Comparison of ENCODE assay signal across 8 cellular contexts in genomic region chr7:17299477-17299991, GRCh38. TPM values are rescaled to one million over a fixed set of nuclear protein-coding genes. Genes with fewer than 3 reads are reported as not detected.
A peak's percentile ranks its signal among the peaks of the same experiment; 100 is the strongest.
DNase-seq lines count a peak whose midpoint lies in the region; ATAC-seq, FAIRE-seq and TF ChIP-seq lines count a peak whose summit lies in the region.

No MANE protein-coding gene starts in this region.

- H3K4me3 ChIP-seq in OCI-LY1 (ENCODE audit: low read depth, low read length, poor library complexity, severe bottlenecking) (peak overlapping the region; percentile 67), keratinocyte (ENCODE audit: control insufficient read depth in 2 of 3, extremely low read depth in 1 of 3, insufficient read depth in 2 of 3, low read depth in 1 of 3, low read length in 3 of 3) (peak overlapping the region; percentile 68 to 73 (median 68))

- no peaks in the 10 kb centered on the region for H3K9me3 ChIP-seq in OCI-LY1 (ENCODE audit: low read length)
- H3K9me3 ChIP-seq in keratinocyte (ENCODE audit: control insufficient read depth, low read depth, low read length) = no peaks in the 10 kb centered on the region

- H3K9me1 ChIP-seq in keratinocyte (ENCODE audit: control insufficient read depth, extremely low read depth, insufficient read depth, low read length) = no peaks in the 10 kb centered on the region

- dilution Hi-C loops in keratinocyte (cut with MboI; ENCODE audit: extremely low pct_ligation_motif_present, low sequenced_read_pairs) = no loop called here

- peak overlapping the region; percentile 81 for H3K4me3 Mint-ChIP-seq in stimulated activated effector memory CD8-positive, alpha-beta T cell treated with anti-CD3 and anti-CD28 coated beads, Interleukin-12 subunit alpha, Interleukin-12 subunit beta, amount 100 ng/mL, for 72 hours

- CTCF ChIA-PET in HEK293T (lab: Yijun Ruan, JAX) = no interaction called here

- no peak overlapping the region for H3K27ac ChIP-seq in OCI-LY1 (ENCODE audit: low read depth, low read length, poor library complexity, severe bottlenecking)
- peak overlapping the region; percentile 87 for H3K27ac ChIP-seq in keratinocyte (ENCODE audit: control insufficient read depth, insufficient read depth, low read length)

- FAIRE-seq in keratinocyte (lab: Jason Lieb, UNC) = peak; percentile 52

- H3K27ac Mint-ChIP-seq in stimulated activated effector memory CD8-positive, alpha-beta T cell treated with anti-CD3 and anti-CD28 coated beads, Interleukin-12 subunit alpha, Interleukin-12 subunit beta, amount 100 ng/mL, for 72 hours = peak overlapping the region; percentile 88

- no peaks in the 10 kb centered on the region for H3F3A ChIP-seq in OCI-LY1 (ENCODE audit: insufficient read depth, low read length)

- no peaks in the 10 kb centered on the region for H3K27me3 ChIP-seq in OCI-LY1 (ENCODE audit: insufficient read depth, low read length)
- H3K27me3 ChIP-seq in keratinocyte (ENCODE audit: control insufficient read depth, extremely low read depth, insufficient read depth, low read length) = no peaks in the 10 kb centered on the region

- H3K36me3 ChIP-seq in OCI-LY1 (ENCODE audit: insufficient read depth, low read length) = peaks cover 7% of the 10 kb centered on the region; the same call in 1 of the 2 replicates
- H3K36me3 ChIP-seq in keratinocyte (ENCODE audit: control insufficient read depth in 2 of 2, extremely low read depth in 1 of 2, insufficient read depth in 2 of 2, low read length in 2 of 2) = no peaks in the 10 kb centered on the region

- peak; percentile 3 for ATAC-seq in HG02759 (IDR thresholded peaks at IDR 0.05; ENCODE audit: unreplicated experiment)
- peak; percentile 20 for ATAC-seq in stimulated activated effector memory CD8-positive, alpha-beta T cell treated with anti-CD3 and anti-CD28 coated beads, Interleukin-12 subunit alpha, Interleukin-12 subunit beta, amount 100 ng/mL, for 72 hours

- H3K4me2 ChIP-seq in OCI-LY1 (ENCODE audit: low read length) (peak overlapping the region; percentile 87), keratinocyte (ENCODE audit: control insufficient read depth, extremely low read depth, insufficient read depth, low read depth, low read length) (peak overlapping the region; percentile 46)

- H3K4me1 ChIP-seq in OCI-LY1 (ENCODE audit: insufficient read depth, low read length, severe bottlenecking) (peaks cover 21% of the 10 kb centered on the region), keratinocyte (ENCODE audit: control insufficient read depth, extremely low read depth, insufficient read depth, low read length) (peaks cover 15% of the 10 kb centered on the region)

- DNase-seq in DMS53 (lab: John Stamatoyannopoulos, UW) = peak; percentile 64
- no peak for DNase-seq in DMS53 treated with DMSO at 0.1 percent for 48 hours (lab: John Stamatoyannopoulos, UW; ENCODE audit: unreplicated experiment)
- peak; percentile 44 for DNase-seq in astrocyte of the hippocampus (ENCODE audit: low read depth, low spot score)
- no peak for DNase-seq in keratinocyte (ENCODE audit: low read depth, low spot score)
- DNase-seq in stimulated activated effector memory CD8-positive, alpha-beta T cell treated with anti-CD3 and anti-CD28 coated beads, Interleukin-12 subunit alpha, Interleukin-12 subunit beta, amount 100 ng/mL, for 72 hours (ENCODE audit: low spot score in 2 of 2) = peak in 1 of 2 donors; percentile 66
- DNase-seq in HEK293T (ENCODE audit: extremely low spot score) = no peak

- peaks cover 17% of the 10 kb centered on the region for H3K36me3 Mint-ChIP-seq in stimulated activated effector memory CD8-positive, alpha-beta T cell treated with anti-CD3 and anti-CD28 coated beads, Interleukin-12 subunit alpha, Interleukin-12 subunit beta, amount 100 ng/mL, for 72 hours

- H2AFZ ChIP-seq in OCI-LY1 (ENCODE audit: low read length) (0 out of 2 replicates have a peak overlapping the region, but pooled peaks have one; percentile 3), keratinocyte (ENCODE audit: control insufficient read depth, low read length) (peak overlapping the region; percentile 51)

- H3K9ac ChIP-seq in OCI-LY1 (ENCODE audit: low read length) (peak overlapping the region; percentile 56), keratinocyte (ENCODE audit: control insufficient read depth, extremely low read depth, insufficient read depth, low read length) (peak overlapping the region; percentile 79)

- POLR2A ChIA-PET in HEK293T (lab: Yijun Ruan, JAX) = no interaction called here

- no peak for TF ChIP-seq CTCF in OCI-LY1 (IDR thresholded peaks at IDR 0.05; ENCODE audit: low read length)
- no peak for TF ChIP-seq CTCF in keratinocyte (optimal IDR thresholded peaks at IDR 0.05 in 1 of 3, IDR thresholded peaks at IDR 0.05 in 1 of 3, conservative IDR thresholded peaks at IDR 0.05 in 1 of 3; ENCODE audit: extremely low read depth in 1 of 3, insufficient read depth in 2 of 3, low read length in 3 of 3)

- H3K9me2 ChIP-seq in OCI-LY1 (ENCODE audit: low read depth, low read length) = no peaks in the 10 kb centered on the region

- H4K20me1 ChIP-seq in OCI-LY1 (ENCODE audit: insufficient read depth, low read length) (no peaks in the 10 kb centered on the region), keratinocyte (ENCODE audit: control insufficient read depth, extremely low read depth, insufficient read depth, low read length) (no peaks in the 10 kb centered on the region)

- no peaks in the 10 kb centered on the region for H3K79me2 ChIP-seq in OCI-LY1 (ENCODE audit: insufficient read depth, low read length)
- peaks cover 57% of the 10 kb centered on the region for H3K79me2 ChIP-seq in keratinocyte (ENCODE audit: control insufficient read depth, insufficient read depth, low read length)

- H3K4me1 Mint-ChIP-seq in stimulated activated effector memory CD8-positive, alpha-beta T cell treated with anti-CD3 and anti-CD28 coated beads, Interleukin-12 subunit alpha, Interleukin-12 subunit beta, amount 100 ng/mL, for 72 hours = peaks cover 21% of the 10 kb centered on the region

- H3K9me3 Mint-ChIP-seq in stimulated activated effector memory CD8-positive, alpha-beta T cell treated with anti-CD3 and anti-CD28 coated beads, Interleukin-12 subunit alpha, Interleukin-12 subunit beta, amount 100 ng/mL, for 72 hours = peaks cover 3% of the 10 kb centered on the region

TF ChIP-seq in HEK293T, 16 proteins besides CTCF, POLR2A, EP300 and RAD21:
- TF ChIP-seq TARDBP (IDR thresholded peaks at IDR 0.05) (no peak), CTBP1 (IDR thresholded peaks at IDR 0.05; ENCODE audit: borderline replicate concordance) (no peak), SP1 (IDR thresholded peaks at IDR 0.05) (no peak), ARNT (IDR thresholded peaks at IDR 0.05) (no peak), NFRKB (IDR thresholded peaks at IDR 0.05) (no peak), SUZ12 (IDR thresholded peaks at IDR 0.05) (no peak), BHLHE40 (IDR thresholded peaks at IDR 0.05; ENCODE audit: borderline replicate concordance) (no peak), L3MBTL2 (conservative IDR thresholded peaks at IDR 0.05) (no peak; the same call in none of the 2 replicates), ELF4 (IDR thresholded peaks at IDR 0.05) (no peak), HDGF (IDR thresholded peaks at IDR 0.05; ENCODE audit: borderline replicate concordance) (no peak), LEF1 (IDR thresholded peaks at IDR 0.05; ENCODE audit: borderline replicate concordance) (no peak), FOXM1 (IDR thresholded peaks at IDR 0.05; ENCODE audit: borderline replicate concordance) (no peak), FOXK2 (IDR thresholded peaks at IDR 0.05) (no peak), ZNF384 (IDR thresholded peaks at IDR 0.05) (no peak), FOXA1 (IDR thresholded peaks at IDR 0.05) (no peak)
- TF ChIP-seq, protein P1, sequence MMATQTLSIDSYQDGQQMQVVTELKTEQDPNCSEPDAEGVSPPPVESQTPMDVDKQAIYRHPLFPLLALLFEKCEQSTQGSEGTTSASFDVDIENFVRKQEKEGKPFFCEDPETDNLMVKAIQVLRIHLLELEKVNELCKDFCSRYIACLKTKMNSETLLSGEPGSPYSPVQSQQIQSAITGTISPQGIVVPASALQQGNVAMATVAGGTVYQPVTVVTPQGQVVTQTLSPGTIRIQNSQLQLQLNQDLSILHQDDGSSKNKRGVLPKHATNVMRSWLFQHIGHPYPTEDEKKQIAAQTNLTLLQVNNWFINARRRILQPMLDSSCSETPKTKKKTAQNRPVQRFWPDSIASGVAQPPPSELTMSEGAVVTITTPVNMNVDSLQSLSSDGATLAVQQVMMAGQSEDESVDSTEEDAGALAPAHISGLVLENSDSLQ (IDR thresholded peaks at IDR 0.05) = no peak

RNA-seq across cellular contexts. Expression of gene AHR, which starts 1.1 kb away (rescaled TPM):
- polyA plus RNA-seq in keratinocyte = 7.7 to 19.4 TPM (median 13.4 TPM) in 3 replicates
- polyA plus RNA-seq in keratinocyte (2011; ENCODE audit: low read depth) = 21.0 TPM
- polyA plus RNA-seq in keratinocyte (2011; cell fraction: cytosol; rRNA removed) = 10.3 and 22.8 TPM in 2 replicates
- polyA plus RNA-seq in keratinocyte (2011; cell fraction: nucleus; rRNA removed) = 32.8 and 37.0 TPM in 2 replicates
- polyA plus RNA-seq in keratinocyte (2012; ENCODE audit: low replicate concordance) = 22.8 and 26.4 TPM in 2 replicates
- 13.9 to 50.5 TPM (median 20.1 TPM) in 3 replicates for polyA minus RNA-seq in keratinocyte
- polyA minus RNA-seq in keratinocyte (2011; cell fraction: cytosol; rRNA and poly(A)+ RNA removed) = 22.3 TPM
- polyA minus RNA-seq in keratinocyte (2011; cell fraction: nucleus; rRNA and poly(A)+ RNA removed) = 41.2 and 94.2 TPM in 2 replicates

Comparison
In these comparisons a context has a peak if more than half of its experiments do, and no peak if none do; other contexts are left out.
1. DNase-seq: peak in DMS53 (single experiment) and astrocyte of the hippocampus (single experiment); none in DMS53 treated with DMSO at 0.1 percent for 48 hours (single experiment), keratinocyte (single experiment) and HEK293T (single experiment).